In the genomic region with DNA sequence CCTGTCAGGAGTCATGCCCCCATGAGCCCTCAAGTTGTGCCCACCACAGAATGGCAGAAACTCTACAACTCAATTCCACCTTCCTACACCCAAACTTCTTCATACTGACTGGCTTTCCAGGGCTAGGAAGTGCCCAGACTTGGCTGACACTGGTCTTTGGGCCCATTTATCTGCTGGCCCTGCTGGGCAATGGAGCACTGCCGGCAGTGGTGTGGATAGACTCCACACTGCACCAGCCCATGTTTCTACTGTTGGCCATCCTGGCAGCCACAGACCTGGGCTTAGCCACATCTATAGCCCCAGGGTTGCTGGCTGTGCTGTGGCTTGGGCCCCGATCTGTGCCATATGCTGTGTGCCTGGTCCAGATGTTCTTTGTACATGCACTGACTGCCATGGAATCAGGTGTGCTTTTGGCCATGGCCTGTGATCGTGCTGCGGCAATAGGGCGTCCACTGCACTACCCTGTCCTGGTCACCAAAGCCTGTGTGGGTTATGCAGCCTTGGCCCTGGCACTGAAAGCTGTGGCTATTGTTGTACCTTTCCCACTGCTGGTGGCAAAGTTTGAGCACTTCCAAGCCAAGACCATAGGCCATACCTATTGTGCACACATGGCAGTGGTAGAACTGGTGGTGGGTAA, we compare ENCODE assay signal across 27 cellular contexts. TPM values are rescaled to one million over a fixed set of nuclear protein-coding genes. Genes with fewer than 3 reads are reported as not detected.
"Had no signal": no experiment of that assay in that cellular context is flagged by ENCODE, and none has a peak within 500 bp of the region (broad histone marks: within the 10 kb centered on the region; RNA-seq: fewer than 3 reads in every experiment).

A gene with protein sequence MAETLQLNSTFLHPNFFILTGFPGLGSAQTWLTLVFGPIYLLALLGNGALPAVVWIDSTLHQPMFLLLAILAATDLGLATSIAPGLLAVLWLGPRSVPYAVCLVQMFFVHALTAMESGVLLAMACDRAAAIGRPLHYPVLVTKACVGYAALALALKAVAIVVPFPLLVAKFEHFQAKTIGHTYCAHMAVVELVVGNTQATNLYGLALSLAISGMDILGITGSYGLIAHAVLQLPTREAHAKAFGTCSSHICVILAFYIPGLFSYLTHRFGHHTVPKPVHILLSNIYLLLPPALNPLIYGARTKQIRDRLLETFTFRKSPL (plus strand): TSS at position 51 of the 637 bp plus-strand sequence. CDS start 0 bp downstream, at position 51.

- H3K4me3 Mint-ChIP-seq: activated naive CD8-positive, alpha-beta T cell treated with anti-CD3 and anti-CD28 coated beads, Interleukin-2, amount 50 U/mL, for 24 hours; activated T-cell treated with anti-CD3 and anti-CD28 coated beads, Interleukin-2, amount 50 U/mL, for 4 hours; nephron; stimulated activated naive B cell treated with anti-CD40 and anti-IgM and Interleukin-4, amounts not matched to agents 10 μg/mL and 1 μg/mL and 100 μg/mL, for 72 hours; T-cell; T-helper 2 cell treated with Interferon-gamma antibody and Interleukin-4, amounts not matched to agents 5 μg/mL and 100 μg/mL, for 36 hours; type B pancreatic cell had no signal

- H3K27ac ChIP-seq: esophagus squamous epithelium, gastrocnemius medialis, right lobe of liver, skin epidermis, thoracic aorta had no signal

- H3K9me3 Mint-ChIP-seq: activated naive CD8-positive, alpha-beta T cell treated with anti-CD3 and anti-CD28 coated beads, Interleukin-2, amount 50 U/mL, for 24 hours; activated T-cell treated with anti-CD3 and anti-CD28 coated beads, Interleukin-2, amount 50 U/mL, for 4 hours; nephron; stimulated activated naive B cell treated with anti-CD40 and anti-IgM and Interleukin-4, amounts not matched to agents 10 μg/mL and 1 μg/mL and 100 μg/mL, for 72 hours; T-cell; T-helper 2 cell treated with Interferon-gamma antibody and Interleukin-4, amounts not matched to agents 5 μg/mL and 100 μg/mL, for 36 hours; type B pancreatic cell had no signal

- H3K27ac Mint-ChIP-seq: activated naive CD8-positive, alpha-beta T cell treated with anti-CD3 and anti-CD28 coated beads, Interleukin-2, amount 50 U/mL, for 24 hours; activated T-helper 2 cell treated with anti-CD3 and anti-CD28 coated beads, Interferon-gamma antibody, Interleukin-2, Interleukin-4, amounts not matched to agents 10 μg/mL and 5 μg/mL and 100 μg/mL, durations not matched to agents 14 hours and 24 hours and 36 hours; nephron; stimulated activated naive B cell treated with anti-CD40 and anti-IgM and Interleukin-4, amounts not matched to agents 10 μg/mL and 1 μg/mL and 100 μg/mL, for 72 hours; T-cell; T-helper 2 cell treated with Interferon-gamma antibody and Interleukin-4, amounts not matched to agents 5 μg/mL and 100 μg/mL, for 36 hours; type B pancreatic cell had no signal

- H3K27me3 ChIP-seq: esophagus squamous epithelium, gastrocnemius medialis, right lobe of liver had no signal

- H3K9me3 ChIP-seq: esophagus squamous epithelium, gastrocnemius medialis, right lobe of liver, thoracic aorta had no signal

- H3K36me3 ChIP-seq: gastrocnemius medialis, thoracic aorta had no signal

- H3K27me3 Mint-ChIP-seq: activated naive CD8-positive, alpha-beta T cell treated with anti-CD3 and anti-CD28 coated beads, Interleukin-2, amount 50 U/mL, for 24 hours; stimulated activated naive B cell treated with anti-CD40 and anti-IgM and Interleukin-4, amounts not matched to agents 10 μg/mL and 1 μg/mL and 100 μg/mL, for 72 hours; T-cell; type B pancreatic cell had no signal

- H3K4me3 ChIP-seq: esophagus squamous epithelium, gastrocnemius medialis, right lobe of liver, skin epidermis, thoracic aorta had no signal

- H3K36me3 Mint-ChIP-seq: type B pancreatic cell had no signal

- H3K4me1 Mint-ChIP-seq: nephron had no signal

- ATAC-seq: activated naive CD8-positive, alpha-beta T cell treated with anti-CD3 and anti-CD28 coated beads, Interleukin-2, amount 50 U/mL, for 24 hours; activated T-cell treated with anti-CD3 and anti-CD28 coated beads, Interleukin-2, amount 50 U/mL, for 4 hours; gastrocnemius medialis; left cardiac atrium; right lobe of liver; stimulated activated naive B cell treated with anti-CD40 and anti-IgM and Interleukin-4, amounts not matched to agents 10 μg/mL and 1 μg/mL and 100 μg/mL, for 72 hours; T-cell had no signal

- H3K4me1 ChIP-seq: esophagus squamous epithelium, gastrocnemius medialis, right lobe of liver had no signal

- DNase-seq: activated CD4-positive, alpha-beta T cell treated with anti-CD3 and anti-CD28 coated beads, Interleukin-2, amount 50 U/mL, for 4 hours; activated CD8-positive, alpha-beta memory T cell treated with anti-CD3 and anti-CD28 coated beads for 24 hours; activated CD8-positive, alpha-beta memory T cell treated with anti-CD3 and anti-CD28 coated beads, Interleukin-2, amount 50 U/mL, for 48 hours; activated naive CD4-positive, alpha-beta T cell; activated naive CD8-positive, alpha-beta T cell treated with anti-CD3 and anti-CD28 coated beads, Interleukin-2, amount 50 U/mL, for 24 hours; activated T-cell treated with anti-CD3 and anti-CD28 coated beads, Interleukin-2, amount 50 U/mL, for 4 hours; dermis blood vessel endothelial cell; effector memory CD4-positive, alpha-beta T cell; esophagus squamous epithelium; gastrocnemius medialis; hypothalamus; islet precursor cell; left cardiac atrium; midbrain; occipital lobe; right lobe of liver; stimulated activated CD4-positive, alpha-beta T cell treated with anti-CD3 and anti-CD28 coated beads, Interleukin-2, amount 100 ng/mL, for 24 hours; stimulated activated naive B cell treated with anti-CD40 and anti-IgM and Interleukin-4, amounts not matched to agents 10 μg/mL and 1 μg/mL and 100 μg/mL, for 72 hours; T-cell had no signal

RNA-seq across cellular contexts. Expression of the gene that starts here (rescaled TPM):
- polyA plus RNA-seq: endothelial cell of umbilical vein, liver had no signal
